ENCODE assay signal across 10 cellular contexts in genomic region chr18:58221060-58221725, GRCh38.
DNase-seq lines count a peak whose midpoint lies in the region; ATAC-seq and TF ChIP-seq lines count a peak whose summit lies in the region.
"Had no signal": no experiment of that assay in that cellular context is flagged by ENCODE, and none has a peak within 500 bp of the region (broad histone marks: within the 10 kb centered on the region; RNA-seq: fewer than 3 reads in every experiment).

No MANE protein-coding gene starts in this region.

- POLR2A ChIA-PET in activated CD4-positive, alpha-beta memory T cell treated with anti-CD3 and anti-CD28 coated beads, Interleukin-2, amount 10 ng/mL, durations not matched to agents 7 days and 5 days (lab: Charles Lee) = no interaction called here

- no peaks in the 10 kb centered on the region for H3K9me3 Mint-ChIP-seq in activated CD4-positive, alpha-beta memory T cell treated with anti-CD3 and anti-CD28 coated beads, Interleukin-2, amount 10 ng/mL, durations not matched to agents 7 days and 5 days

- H3K27me3 ChIP-seq in iPS-15b (ENCODE audit: control insufficient read depth, insufficient read depth, low read length) (no peaks in the 10 kb centered on the region), upper lobe of left lung (no peaks in the 10 kb centered on the region)

- no peaks in the 10 kb centered on the region for H3K4me1 Mint-ChIP-seq in activated CD4-positive, alpha-beta memory T cell treated with anti-CD3 and anti-CD28 coated beads, Interleukin-2, amount 10 ng/mL, durations not matched to agents 7 days and 5 days

- H3K36me3 ChIP-seq in iPS-15b (ENCODE audit: control insufficient read depth, insufficient read depth, low read length) (no peaks in the 10 kb centered on the region), upper lobe of left lung (no peaks in the 10 kb centered on the region)

- no peak for TF ChIP-seq CTCF in upper lobe of left lung (IDR thresholded peaks at IDR 0.05)

- H3K4me3 ChIP-seq in iPS-15b (ENCODE audit: low read depth, low read length) (peak overlapping the region; percentile 24), upper lobe of left lung (peak overlapping the region in 3 of 4 donors; percentile 36 to 47 (median 46))

- WGBS in upper lobe of left lung, 2 donors = 61 to 73% methylated on average over 12 of the region's 12 CpGs

- H3K27ac Mint-ChIP-seq in activated CD4-positive, alpha-beta memory T cell treated with anti-CD3 and anti-CD28 coated beads, Interleukin-2, amount 10 ng/mL, durations not matched to agents 7 days and 5 days = no peak overlapping the region

- H3K9me3 ChIP-seq in iPS-15b (ENCODE audit: control insufficient read depth, insufficient read depth, low read length) = no peaks in the 10 kb centered on the region
- H3K9me3 ChIP-seq in upper lobe of left lung = no peaks in the 10 kb centered on the region

- H3K27ac ChIP-seq in upper lobe of left lung = peak overlapping the region; percentile 80 to 90 (median 82)

- no peaks in the 10 kb centered on the region for H3K36me3 Mint-ChIP-seq in activated CD4-positive, alpha-beta memory T cell treated with anti-CD3 and anti-CD28 coated beads, Interleukin-2, amount 10 ng/mL, durations not matched to agents 7 days and 5 days (ENCODE audit: low read depth)

- peaks cover 41% of the 10 kb centered on the region for H3K4me1 ChIP-seq in iPS-15b (ENCODE audit: control insufficient read depth, insufficient read depth, low read length)
- peaks cover 26 to 53% (median 44%) of the 10 kb centered on the region in 4 donors for H3K4me1 ChIP-seq in upper lobe of left lung

- peaks cover 23% of the 10 kb centered on the region for H3K27me3 Mint-ChIP-seq in activated CD4-positive, alpha-beta memory T cell treated with anti-CD3 and anti-CD28 coated beads, Interleukin-2, amount 10 ng/mL, durations not matched to agents 7 days and 5 days

- H3K9ac ChIP-seq in iPS-15b (ENCODE audit: low read depth, low read length) = no peak overlapping the region

- DNase-seq in HS-5 (ENCODE audit: low read depth) = peak; percentile 78
- peak; percentile 61 for DNase-seq in amniotic stem cell (lab: John Stamatoyannopoulos, UW)
- peak in 1 of 2 donors; percentile 88 for DNase-seq in upper lobe of left lung
- DNase-seq in NCI-H1105 (lab: John Stamatoyannopoulos, UW) = no peak
- DNase-seq in activated CD4-positive, alpha-beta memory T cell treated with anti-CD3 and anti-CD28 coated beads, Interleukin-2, amount 10 ng/mL, durations not matched to agents 7 days and 5 days = no peak
- DNase-seq: cortex of kidney, T-helper 9 cell had no signal

- peak; percentile 51 to 83 for ATAC-seq in upper lobe of left lung (ENCODE audit: low FRiP score in 2 of 2)
- no peak for ATAC-seq in HG02798 (IDR thresholded peaks at IDR 0.05; ENCODE audit: poor library complexity, unreplicated experiment)
- no peak for ATAC-seq in HG02610 (IDR thresholded peaks at IDR 0.05; ENCODE audit: unreplicated experiment)

- H3K4me3 Mint-ChIP-seq in activated CD4-positive, alpha-beta memory T cell treated with anti-CD3 and anti-CD28 coated beads, Interleukin-2, amount 10 ng/mL, durations not matched to agents 7 days and 5 days = no peak overlapping the region

- CTCF ChIA-PET in activated CD4-positive, alpha-beta memory T cell treated with anti-CD3 and anti-CD28 coated beads, Interleukin-2, amount 10 ng/mL, durations not matched to agents 7 days and 5 days (lab: Charles Lee) = interaction anchor here (1.0 kb wide), 1 partner anchor 101 kb away, joined by 5 read pairs; no protein-coding TSS in a partner anchor

- peak in 2 of 4 donors; percentile 50 to 85 for TF ChIP-seq EP300 in upper lobe of left lung (IDR thresholded peaks at IDR 0.05)

- peak in 3 of 4 donors; percentile 49 to 95 (median 83) for TF ChIP-seq POLR2A in upper lobe of left lung (IDR thresholded peaks at IDR 0.05)

Comparison
In these comparisons a context has a peak if more than half of its experiments do, and no peak if none do; other contexts are left out.
1. DNase-seq: peak in HS-5 (single experiment) and amniotic stem cell (single experiment); none in NCI-H1105 (single experiment) and activated CD4-positive, alpha-beta memory T cell treated with anti-CD3 and anti-CD28 coated beads, Interleukin-2, amount 10 ng/mL, durations not matched to agents 7 days and 5 days (single experiment).
2. ATAC-seq: peak in upper lobe of left lung (2 of 2); none in HG02798 (single experiment) and HG02610 (single experiment).